ENCODE assay signal across 19 cellular contexts in the genomic region with DNA sequence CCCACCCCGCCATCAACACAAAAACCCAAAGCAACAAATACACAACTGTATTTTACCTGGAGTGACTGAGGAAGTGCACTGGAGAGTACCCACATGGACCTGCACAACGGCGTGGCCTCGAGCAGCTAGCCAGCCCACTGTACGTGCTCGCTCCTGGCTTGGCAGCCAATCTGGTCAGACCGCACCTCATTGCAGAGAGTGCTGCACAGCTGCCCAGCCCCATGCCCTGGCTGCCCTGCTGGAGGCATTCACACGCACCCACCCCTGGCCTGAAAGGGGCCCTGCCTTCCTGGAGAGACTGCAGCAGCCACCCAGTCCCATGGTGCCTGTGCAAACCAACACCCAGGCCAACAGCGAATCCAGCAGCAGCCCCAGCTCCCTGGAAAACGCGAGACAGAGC.
DNase-seq lines count a peak whose midpoint lies in the region; ATAC-seq, FAIRE-seq and TF ChIP-seq lines count a peak whose summit lies in the region.
"Had no signal": no experiment of that assay in that cellular context is flagged by ENCODE, and none has a peak within 500 bp of the region (broad histone marks: within the 10 kb centered on the region; RNA-seq: fewer than 3 reads in every experiment).

No MANE protein-coding gene starts in this region.

- no peaks in the 10 kb centered on the region for H3K36me3 ChIP-seq in RWPE2 (ENCODE audit: low read depth)
- no peaks in the 10 kb centered on the region for H3K36me3 ChIP-seq in kidney (ENCODE audit: control insufficient read depth in 1 of 2, insufficient read depth in 2 of 2, low read length in 2 of 2)
- H3K36me3 ChIP-seq in trophoblast cell (ENCODE audit: control insufficient read depth in 1 of 2, insufficient read depth in 2 of 2, low read length in 2 of 2): no peaks in the 10 kb centered on the region
- H3K36me3 ChIP-seq in upper lobe of right lung: no peaks in the 10 kb centered on the region

- DNase-seq in RWPE2 (ENCODE audit: low spot score): peak; percentile 19
- DNase-seq in kidney: peak; percentile 34
- DNase-seq in trophoblast cell: no peak
- no peak for DNase-seq in upper lobe of right lung
- no peak for DNase-seq in Ammon's horn (ENCODE audit: low spot score)
- no peak for DNase-seq in hypothalamus (lab: John Stamatoyannopoulos, UW)
- DNase-seq in NCI-H1105 treated with DMSO at 0.1 percent for 48 hours (lab: John Stamatoyannopoulos, UW): no peak
- DNase-seq: ACHN; CD4-positive, alpha-beta T cell; DMS153; DMS79; GDM1; GM23248; HCEC 1CT had no signal

- ATAC-seq in RWPE2 (ENCODE audit: low read depth) (no peak), upper lobe of right lung (peak; percentile 46)
- ATAC-seq: GM12878 had no signal

- H3K4ac ChIP-seq in trophoblast cell (ENCODE audit: low read depth, low read length): no peak overlapping the region

- H2AK5ac ChIP-seq in trophoblast cell (ENCODE audit: low read length): no peak overlapping the region

- H3K79me1 ChIP-seq in trophoblast cell (ENCODE audit: low read length): no peaks in the 10 kb centered on the region

- H3K9me3 ChIP-seq in RWPE2 (ENCODE audit: severe bottlenecking) (no peaks in the 10 kb centered on the region), kidney (ENCODE audit: control insufficient read depth in 1 of 2, low read length in 2 of 2) (no peaks in the 10 kb centered on the region), trophoblast cell (ENCODE audit: insufficient read depth, low read depth, low read length) (peaks cover 4% of the 10 kb centered on the region), upper lobe of right lung (no peaks in the 10 kb centered on the region)

- intact Hi-C loops in kidney (cut with DNase I) (no loop called here), upper lobe of right lung (cut with DNase I) (no loop called here)

- H3K4me1 ChIP-seq in RWPE2 (ENCODE audit: insufficient read depth, poor library complexity, severe bottlenecking) (no peaks in the 10 kb centered on the region), kidney (ENCODE audit: control insufficient read depth in 1 of 2, insufficient read depth in 1 of 2, low read depth in 1 of 2, low read length in 2 of 2) (no peaks in the 10 kb centered on the region), trophoblast cell (ENCODE audit: control insufficient read depth in 1 of 2, insufficient read depth in 2 of 2, low read length in 2 of 2) (no peaks in the 10 kb centered on the region), upper lobe of right lung (no peaks in the 10 kb centered on the region)

- H3K14ac ChIP-seq in trophoblast cell (ENCODE audit: low read length): no peak overlapping the region

- no peaks in the 10 kb centered on the region for H3K79me2 ChIP-seq in trophoblast cell (ENCODE audit: control insufficient read depth, insufficient read depth, low read length, poor library complexity)

- peak overlapping the region; percentile 64 for H3K23ac ChIP-seq in trophoblast cell (ENCODE audit: low read length)

- H2BK12ac ChIP-seq in trophoblast cell (ENCODE audit: low read length): no peak overlapping the region

- H2AFZ ChIP-seq in trophoblast cell (ENCODE audit: insufficient read depth, low read length, poor library complexity): no peak overlapping the region
- H2AFZ ChIP-seq: GM23248 had no signal

- no peak overlapping the region for H3K9ac ChIP-seq in kidney (ENCODE audit: low read length in 2 of 2)
- H3K9ac ChIP-seq in trophoblast cell (ENCODE audit: low read length): no peak overlapping the region
- H3K9ac ChIP-seq: GM23248 had no signal

- H2BK5ac ChIP-seq in trophoblast cell (ENCODE audit: low read depth, low read length, poor library complexity): no peak overlapping the region

- TF ChIP-seq CTCF in RWPE2 (IDR thresholded peaks at IDR 0.05; ENCODE audit: poor library complexity, severe bottlenecking) (no peak), kidney (IDR thresholded peaks at IDR 0.05; ENCODE audit: borderline replicate concordance, extremely low read depth, insufficient read depth) (no peak), upper lobe of right lung (IDR thresholded peaks at IDR 0.05) (no peak)

- H3K27ac ChIP-seq in RWPE2 (ENCODE audit: poor library complexity, severe bottlenecking) (no peak overlapping the region), kidney (ENCODE audit: low read depth in 2 of 2, low read length in 2 of 2) (no peak overlapping the region), trophoblast cell (ENCODE audit: low read depth, low read length) (no peak overlapping the region), upper lobe of right lung (no peak overlapping the region)
- H3K27ac ChIP-seq: C4-2B, GM23248, HL-60 had no signal

- no peak overlapping the region for H3K18ac ChIP-seq in trophoblast cell (ENCODE audit: low read length)

- H4K12ac ChIP-seq in trophoblast cell (ENCODE audit: low read depth, low read length): no peak overlapping the region

- no peak overlapping the region for H3K4me2 ChIP-seq in trophoblast cell (ENCODE audit: low read length)

- FAIRE-seq in kidney (lab: Jason Lieb, UNC): no peak
- FAIRE-seq: A204.1, GM12878, H54 had no signal

- no peak overlapping the region for H4K91ac ChIP-seq in trophoblast cell (ENCODE audit: low read depth, low read length)

- H3K27me3 ChIP-seq in RWPE2 (ENCODE audit: insufficient read depth, poor library complexity, severe bottlenecking): no peaks in the 10 kb centered on the region
- no peaks in the 10 kb centered on the region for H3K27me3 ChIP-seq in trophoblast cell (ENCODE audit: insufficient read depth, low read length)
- H3K27me3 ChIP-seq in upper lobe of right lung: no peaks in the 10 kb centered on the region

- no peak overlapping the region for H4K8ac ChIP-seq in trophoblast cell (ENCODE audit: low read depth, low read length)

- no peak overlapping the region for H2BK120ac ChIP-seq in trophoblast cell (ENCODE audit: insufficient read depth, low read length, poor library complexity)

- WGBS in trophoblast cell (ENCODE audit: extremely low coverage, insufficient coverage, insufficient read length): no CpG with 5 or more reads among the region's 11 CpGs

- H3K4me3 ChIP-seq in RWPE2 (ENCODE audit: severe bottlenecking) (no peak overlapping the region), kidney (ENCODE audit: low read length in 2 of 2) (no peak overlapping the region), trophoblast cell (ENCODE audit: low read depth, low read length) (no peak overlapping the region), upper lobe of right lung (no peak overlapping the region)
- H3K4me3 ChIP-seq: GM12878, GM23248 had no signal

Comparison
In these comparisons a context has a peak if more than half of its experiments do, and no peak if none do; other contexts are left out.
1. DNase-seq: peak in RWPE2 (single experiment) and kidney (single experiment); none in trophoblast cell (0 of 2), upper lobe of right lung (single experiment), Ammon's horn (single experiment), hypothalamus (0 of 51) and NCI-H1105 treated with DMSO at 0.1 percent for 48 hours (single experiment).